ENCODE assay signal across 1 cellular context in the genomic region with DNA sequence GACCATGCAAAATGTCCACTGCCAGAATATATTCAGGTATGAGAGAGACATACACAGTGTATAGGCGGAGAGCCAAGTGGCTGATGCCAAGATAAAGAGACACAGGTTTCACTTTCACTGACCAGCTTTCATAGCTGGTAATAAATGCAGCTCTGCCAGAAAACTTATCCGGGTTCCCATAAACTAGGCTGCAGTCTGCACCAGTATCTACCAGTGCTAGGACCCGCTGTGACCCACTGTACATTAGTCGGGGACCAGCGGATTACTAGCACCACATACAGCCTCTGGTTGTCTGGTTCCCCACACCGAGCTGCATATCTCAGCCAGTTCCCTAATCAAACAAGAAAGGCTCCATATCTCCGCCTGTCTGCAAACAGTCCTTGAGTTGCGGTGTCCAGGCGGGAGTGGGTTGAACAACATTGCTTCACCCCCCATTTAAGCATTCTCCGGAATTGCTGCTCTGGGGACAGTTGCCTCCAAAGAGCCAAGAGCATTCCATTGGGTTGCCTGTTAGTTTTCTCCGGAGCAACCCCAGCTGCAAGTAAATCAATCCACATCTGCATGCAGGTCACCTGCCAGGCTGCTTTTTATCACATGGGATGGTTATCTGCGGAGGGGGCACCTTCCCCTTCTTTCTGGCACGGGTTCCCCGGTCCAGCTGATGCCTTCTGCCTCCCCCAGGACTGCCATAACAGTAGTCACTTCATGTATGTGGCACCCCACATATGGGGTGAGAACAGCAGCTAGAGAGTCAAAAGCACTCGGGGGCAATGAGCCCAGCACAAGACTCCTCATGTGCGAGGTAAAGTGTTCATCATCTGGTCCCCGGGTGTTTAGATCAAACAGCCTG.
TF ChIP-seq lines count a peak whose summit lies in the region.

No MANE protein-coding gene starts in this region.

TF ChIP-seq in HepG2, 621 proteins besides CTCF, POLR2A, EP300 and RAD21 (continued from another document and continues in another):
- TF ChIP-seq, protein P1, sequence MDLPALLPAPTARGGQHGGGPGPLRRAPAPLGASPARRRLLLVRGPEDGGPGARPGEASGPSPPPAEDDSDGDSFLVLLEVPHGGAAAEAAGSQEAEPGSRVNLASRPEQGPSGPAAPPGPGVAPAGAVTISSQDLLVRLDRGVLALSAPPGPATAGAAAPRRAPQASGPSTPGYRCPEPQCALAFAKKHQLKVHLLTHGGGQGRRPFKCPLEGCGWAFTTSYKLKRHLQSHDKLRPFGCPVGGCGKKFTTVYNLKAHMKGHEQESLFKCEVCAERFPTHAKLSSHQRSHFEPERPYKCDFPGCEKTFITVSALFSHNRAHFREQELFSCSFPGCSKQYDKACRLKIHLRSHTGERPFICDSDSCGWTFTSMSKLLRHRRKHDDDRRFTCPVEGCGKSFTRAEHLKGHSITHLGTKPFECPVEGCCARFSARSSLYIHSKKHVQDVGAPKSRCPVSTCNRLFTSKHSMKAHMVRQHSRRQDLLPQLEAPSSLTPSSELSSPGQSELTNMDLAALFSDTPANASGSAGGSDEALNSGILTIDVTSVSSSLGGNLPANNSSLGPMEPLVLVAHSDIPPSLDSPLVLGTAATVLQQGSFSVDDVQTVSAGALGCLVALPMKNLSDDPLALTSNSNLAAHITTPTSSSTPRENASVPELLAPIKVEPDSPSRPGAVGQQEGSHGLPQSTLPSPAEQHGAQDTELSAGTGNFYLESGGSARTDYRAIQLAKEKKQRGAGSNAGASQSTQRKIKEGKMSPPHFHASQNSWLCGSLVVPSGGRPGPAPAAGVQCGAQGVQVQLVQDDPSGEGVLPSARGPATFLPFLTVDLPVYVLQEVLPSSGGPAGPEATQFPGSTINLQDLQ (CRISPR knock-in tag; IDR thresholded peaks at IDR 0.05): no peak; the same call in 1 of the 2 replicates
- TF ChIP-seq ZNF335 (CRISPR knock-in tag; IDR thresholded peaks at IDR 0.05): no peak
- TF ChIP-seq, protein P2, sequence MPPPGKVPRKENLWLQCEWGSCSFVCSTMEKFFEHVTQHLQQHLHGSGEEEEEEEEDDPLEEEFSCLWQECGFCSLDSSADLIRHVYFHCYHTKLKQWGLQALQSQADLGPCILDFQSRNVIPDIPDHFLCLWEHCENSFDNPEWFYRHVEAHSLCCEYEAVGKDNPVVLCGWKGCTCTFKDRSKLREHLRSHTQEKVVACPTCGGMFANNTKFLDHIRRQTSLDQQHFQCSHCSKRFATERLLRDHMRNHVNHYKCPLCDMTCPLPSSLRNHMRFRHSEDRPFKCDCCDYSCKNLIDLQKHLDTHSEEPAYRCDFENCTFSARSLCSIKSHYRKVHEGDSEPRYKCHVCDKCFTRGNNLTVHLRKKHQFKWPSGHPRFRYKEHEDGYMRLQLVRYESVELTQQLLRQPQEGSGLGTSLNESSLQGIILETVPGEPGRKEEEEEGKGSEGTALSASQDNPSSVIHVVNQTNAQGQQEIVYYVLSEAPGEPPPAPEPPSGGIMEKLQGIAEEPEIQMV (CRISPR knock-in tag; IDR thresholded peaks at IDR 0.05; ENCODE audit: low read depth): no peak
- peak; percentile 61; the same call in 1 of the 2 replicates for TF ChIP-seq REPIN1 (CRISPR knock-in tag; IDR thresholded peaks at IDR 0.05; ENCODE audit: borderline replicate concordance, low read depth)
- TF ChIP-seq, protein P3, sequence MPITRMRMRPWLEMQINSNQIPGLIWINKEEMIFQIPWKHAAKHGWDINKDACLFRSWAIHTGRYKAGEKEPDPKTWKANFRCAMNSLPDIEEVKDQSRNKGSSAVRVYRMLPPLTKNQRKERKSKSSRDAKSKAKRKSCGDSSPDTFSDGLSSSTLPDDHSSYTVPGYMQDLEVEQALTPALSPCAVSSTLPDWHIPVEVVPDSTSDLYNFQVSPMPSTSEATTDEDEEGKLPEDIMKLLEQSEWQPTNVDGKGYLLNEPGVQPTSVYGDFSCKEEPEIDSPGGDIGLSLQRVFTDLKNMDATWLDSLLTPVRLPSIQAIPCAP (CRISPR knock-in tag; IDR thresholded peaks at IDR 0.05; ENCODE audit: low read depth): no peak
- peak; percentile 56; the same call in 1 of the 2 replicates for TF ChIP-seq KAT7 (CRISPR knock-in tag; IDR thresholded peaks at IDR 0.05; ENCODE audit: borderline replicate concordance)
- TF ChIP-seq, protein P4, sequence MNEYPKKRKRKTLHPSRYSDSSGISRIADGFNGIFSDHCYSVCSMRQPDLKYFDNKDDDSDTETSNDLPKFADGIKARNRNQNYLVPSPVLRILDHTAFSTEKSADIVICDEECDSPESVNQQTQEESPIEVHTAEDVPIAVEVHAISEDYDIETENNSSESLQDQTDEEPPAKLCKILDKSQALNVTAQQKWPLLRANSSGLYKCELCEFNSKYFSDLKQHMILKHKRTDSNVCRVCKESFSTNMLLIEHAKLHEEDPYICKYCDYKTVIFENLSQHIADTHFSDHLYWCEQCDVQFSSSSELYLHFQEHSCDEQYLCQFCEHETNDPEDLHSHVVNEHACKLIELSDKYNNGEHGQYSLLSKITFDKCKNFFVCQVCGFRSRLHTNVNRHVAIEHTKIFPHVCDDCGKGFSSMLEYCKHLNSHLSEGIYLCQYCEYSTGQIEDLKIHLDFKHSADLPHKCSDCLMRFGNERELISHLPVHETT (CRISPR knock-in tag; conservative IDR thresholded peaks at IDR 0.05): no peak
- TF ChIP-seq, protein P5, sequence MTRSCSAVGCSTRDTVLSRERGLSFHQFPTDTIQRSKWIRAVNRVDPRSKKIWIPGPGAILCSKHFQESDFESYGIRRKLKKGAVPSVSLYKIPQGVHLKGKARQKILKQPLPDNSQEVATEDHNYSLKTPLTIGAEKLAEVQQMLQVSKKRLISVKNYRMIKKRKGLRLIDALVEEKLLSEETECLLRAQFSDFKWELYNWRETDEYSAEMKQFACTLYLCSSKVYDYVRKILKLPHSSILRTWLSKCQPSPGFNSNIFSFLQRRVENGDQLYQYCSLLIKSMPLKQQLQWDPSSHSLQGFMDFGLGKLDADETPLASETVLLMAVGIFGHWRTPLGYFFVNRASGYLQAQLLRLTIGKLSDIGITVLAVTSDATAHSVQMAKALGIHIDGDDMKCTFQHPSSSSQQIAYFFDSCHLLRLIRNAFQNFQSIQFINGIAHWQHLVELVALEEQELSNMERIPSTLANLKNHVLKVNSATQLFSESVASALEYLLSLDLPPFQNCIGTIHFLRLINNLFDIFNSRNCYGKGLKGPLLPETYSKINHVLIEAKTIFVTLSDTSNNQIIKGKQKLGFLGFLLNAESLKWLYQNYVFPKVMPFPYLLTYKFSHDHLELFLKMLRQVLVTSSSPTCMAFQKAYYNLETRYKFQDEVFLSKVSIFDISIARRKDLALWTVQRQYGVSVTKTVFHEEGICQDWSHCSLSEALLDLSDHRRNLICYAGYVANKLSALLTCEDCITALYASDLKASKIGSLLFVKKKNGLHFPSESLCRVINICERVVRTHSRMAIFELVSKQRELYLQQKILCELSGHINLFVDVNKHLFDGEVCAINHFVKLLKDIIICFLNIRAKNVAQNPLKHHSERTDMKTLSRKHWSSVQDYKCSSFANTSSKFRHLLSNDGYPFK (CRISPR knock-in tag; IDR thresholded peaks at IDR 0.05; ENCODE audit: borderline replicate concordance): no peak
- TF ChIP-seq FIP1L1 (IDR thresholded peaks at IDR 0.05; ENCODE audit: borderline replicate concordance, insufficient read depth, low read depth, low read length): no peak
- peak; percentile 59; the same call in 1 of the 2 replicates for TF ChIP-seq ZNF350 (CRISPR knock-in tag; IDR thresholded peaks at IDR 0.05; ENCODE audit: borderline replicate concordance, low read depth)
- TF ChIP-seq, protein P6, sequence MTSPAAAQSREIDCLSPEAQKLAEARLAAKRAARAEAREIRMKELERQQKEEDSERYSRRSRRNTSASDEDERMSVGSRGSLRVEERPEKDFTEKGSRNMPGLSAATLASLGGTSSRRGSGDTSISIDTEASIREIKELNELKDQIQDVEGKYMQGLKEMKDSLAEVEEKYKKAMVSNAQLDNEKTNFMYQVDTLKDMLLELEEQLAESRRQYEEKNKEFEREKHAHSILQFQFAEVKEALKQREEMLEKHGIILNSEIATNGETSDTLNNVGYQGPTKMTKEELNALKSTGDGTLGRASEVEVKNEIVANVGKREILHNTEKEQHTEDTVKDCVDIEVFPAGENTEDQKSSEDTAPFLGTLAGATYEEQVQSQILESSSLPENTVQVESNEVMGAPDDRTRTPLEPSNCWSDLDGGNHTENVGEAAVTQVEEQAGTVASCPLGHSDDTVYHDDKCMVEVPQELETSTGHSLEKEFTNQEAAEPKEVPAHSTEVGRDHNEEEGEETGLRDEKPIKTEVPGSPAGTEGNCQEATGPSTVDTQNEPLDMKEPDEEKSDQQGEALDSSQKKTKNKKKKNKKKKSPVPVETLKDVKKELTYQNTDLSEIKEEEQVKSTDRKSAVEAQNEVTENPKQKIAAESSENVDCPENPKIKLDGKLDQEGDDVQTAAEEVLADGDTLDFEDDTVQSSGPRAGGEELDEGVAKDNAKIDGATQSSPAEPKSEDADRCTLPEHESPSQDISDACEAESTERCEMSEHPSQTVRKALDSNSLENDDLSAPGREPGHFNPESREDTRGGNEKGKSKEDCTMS (CRISPR knock-in tag; conservative IDR thresholded peaks at IDR 0.05): no peak
- no peak for TF ChIP-seq ZNF883 (CRISPR knock-in tag; IDR thresholded peaks at IDR 0.05; ENCODE audit: not compliant biosample characterization)
- TF ChIP-seq, protein P7, sequence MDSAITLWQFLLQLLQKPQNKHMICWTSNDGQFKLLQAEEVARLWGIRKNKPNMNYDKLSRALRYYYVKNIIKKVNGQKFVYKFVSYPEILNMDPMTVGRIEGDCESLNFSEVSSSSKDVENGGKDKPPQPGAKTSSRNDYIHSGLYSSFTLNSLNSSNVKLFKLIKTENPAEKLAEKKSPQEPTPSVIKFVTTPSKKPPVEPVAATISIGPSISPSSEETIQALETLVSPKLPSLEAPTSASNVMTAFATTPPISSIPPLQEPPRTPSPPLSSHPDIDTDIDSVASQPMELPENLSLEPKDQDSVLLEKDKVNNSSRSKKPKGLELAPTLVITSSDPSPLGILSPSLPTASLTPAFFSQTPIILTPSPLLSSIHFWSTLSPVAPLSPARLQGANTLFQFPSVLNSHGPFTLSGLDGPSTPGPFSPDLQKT (CRISPR knock-in tag; IDR thresholded peaks at IDR 0.05; ENCODE audit: borderline replicate concordance): no peak
- no peak for TF ChIP-seq ZNF7 (CRISPR knock-in tag; IDR thresholded peaks at IDR 0.05)
- TF ChIP-seq SALL1 (CRISPR knock-in tag; IDR thresholded peaks at IDR 0.05): peak; percentile 88
- TF ChIP-seq, protein P8, sequence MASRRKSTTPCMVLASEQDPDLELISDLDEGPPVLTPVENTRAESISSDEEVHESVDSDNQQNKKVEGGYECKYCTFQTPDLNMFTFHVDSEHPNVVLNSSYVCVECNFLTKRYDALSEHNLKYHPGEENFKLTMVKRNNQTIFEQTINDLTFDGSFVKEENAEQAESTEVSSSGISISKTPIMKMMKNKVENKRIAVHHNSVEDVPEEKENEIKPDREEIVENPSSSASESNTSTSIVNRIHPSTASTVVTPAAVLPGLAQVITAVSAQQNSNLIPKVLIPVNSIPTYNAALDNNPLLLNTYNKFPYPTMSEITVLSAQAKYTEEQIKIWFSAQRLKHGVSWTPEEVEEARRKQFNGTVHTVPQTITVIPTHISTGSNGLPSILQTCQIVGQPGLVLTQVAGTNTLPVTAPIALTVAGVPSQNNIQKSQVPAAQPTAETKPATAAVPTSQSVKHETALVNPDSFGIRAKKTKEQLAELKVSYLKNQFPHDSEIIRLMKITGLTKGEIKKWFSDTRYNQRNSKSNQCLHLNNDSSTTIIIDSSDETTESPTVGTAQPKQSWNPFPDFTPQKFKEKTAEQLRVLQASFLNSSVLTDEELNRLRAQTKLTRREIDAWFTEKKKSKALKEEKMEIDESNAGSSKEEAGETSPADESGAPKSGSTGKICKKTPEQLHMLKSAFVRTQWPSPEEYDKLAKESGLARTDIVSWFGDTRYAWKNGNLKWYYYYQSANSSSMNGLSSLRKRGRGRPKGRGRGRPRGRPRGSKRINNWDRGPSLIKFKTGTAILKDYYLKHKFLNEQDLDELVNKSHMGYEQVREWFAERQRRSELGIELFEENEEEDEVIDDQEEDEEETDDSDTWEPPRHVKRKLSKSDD (CRISPR knock-in tag; IDR thresholded peaks at IDR 0.05; ENCODE audit: low read depth): 0 out of 2 replicates have a peak, but pooled peaks have one; percentile 51
- no peak for TF ChIP-seq ZNF530 (CRISPR knock-in tag; IDR thresholded peaks at IDR 0.05; ENCODE audit: low read depth)
- TF ChIP-seq ZBTB42 (CRISPR knock-in tag; IDR thresholded peaks at IDR 0.05): no peak
- TF ChIP-seq, protein P9, sequence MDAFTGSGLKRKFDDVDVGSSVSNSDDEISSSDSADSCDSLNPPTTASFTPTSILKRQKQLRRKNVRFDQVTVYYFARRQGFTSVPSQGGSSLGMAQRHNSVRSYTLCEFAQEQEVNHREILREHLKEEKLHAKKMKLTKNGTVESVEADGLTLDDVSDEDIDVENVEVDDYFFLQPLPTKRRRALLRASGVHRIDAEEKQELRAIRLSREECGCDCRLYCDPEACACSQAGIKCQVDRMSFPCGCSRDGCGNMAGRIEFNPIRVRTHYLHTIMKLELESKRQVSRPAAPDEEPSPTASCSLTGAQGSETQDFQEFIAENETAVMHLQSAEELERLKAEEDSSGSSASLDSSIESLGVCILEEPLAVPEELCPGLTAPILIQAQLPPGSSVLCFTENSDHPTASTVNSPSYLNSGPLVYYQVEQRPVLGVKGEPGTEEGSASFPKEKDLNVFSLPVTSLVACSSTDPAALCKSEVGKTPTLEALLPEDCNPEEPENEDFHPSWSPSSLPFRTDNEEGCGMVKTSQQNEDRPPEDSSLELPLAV (CRISPR knock-in tag; conservative IDR thresholded peaks at IDR 0.05; ENCODE audit: low read depth): no peak
- no peak for TF ChIP-seq ZNF841 (CRISPR knock-in tag; IDR thresholded peaks at IDR 0.05; ENCODE audit: borderline replicate concordance)
- no peak; the same call in 1 of the 2 replicates for TF ChIP-seq ZNF441 (CRISPR knock-in tag; IDR thresholded peaks at IDR 0.05; ENCODE audit: borderline replicate concordance)
- no peak for TF ChIP-seq ARNT (IDR thresholded peaks at IDR 0.05)
- no peak for TF ChIP-seq KDM4B (CRISPR knock-in tag; IDR thresholded peaks at IDR 0.05)
- TF ChIP-seq, protein P10, sequence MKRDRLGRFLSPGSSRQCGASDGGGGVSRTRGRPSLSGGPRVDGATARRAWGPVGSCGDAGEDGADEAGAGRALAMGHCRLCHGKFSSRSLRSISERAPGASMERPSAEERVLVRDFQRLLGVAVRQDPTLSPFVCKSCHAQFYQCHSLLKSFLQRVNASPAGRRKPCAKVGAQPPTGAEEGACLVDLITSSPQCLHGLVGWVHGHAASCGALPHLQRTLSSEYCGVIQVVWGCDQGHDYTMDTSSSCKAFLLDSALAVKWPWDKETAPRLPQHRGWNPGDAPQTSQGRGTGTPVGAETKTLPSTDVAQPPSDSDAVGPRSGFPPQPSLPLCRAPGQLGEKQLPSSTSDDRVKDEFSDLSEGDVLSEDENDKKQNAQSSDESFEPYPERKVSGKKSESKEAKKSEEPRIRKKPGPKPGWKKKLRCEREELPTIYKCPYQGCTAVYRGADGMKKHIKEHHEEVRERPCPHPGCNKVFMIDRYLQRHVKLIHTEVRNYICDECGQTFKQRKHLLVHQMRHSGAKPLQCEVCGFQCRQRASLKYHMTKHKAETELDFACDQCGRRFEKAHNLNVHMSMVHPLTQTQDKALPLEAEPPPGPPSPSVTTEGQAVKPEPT (CRISPR knock-in tag; IDR thresholded peaks at IDR 0.05; ENCODE audit: low read depth): no peak
- TF ChIP-seq MAFG (CRISPR knock-in tag; IDR thresholded peaks at IDR 0.05): no peak
- TF ChIP-seq, protein P11, sequence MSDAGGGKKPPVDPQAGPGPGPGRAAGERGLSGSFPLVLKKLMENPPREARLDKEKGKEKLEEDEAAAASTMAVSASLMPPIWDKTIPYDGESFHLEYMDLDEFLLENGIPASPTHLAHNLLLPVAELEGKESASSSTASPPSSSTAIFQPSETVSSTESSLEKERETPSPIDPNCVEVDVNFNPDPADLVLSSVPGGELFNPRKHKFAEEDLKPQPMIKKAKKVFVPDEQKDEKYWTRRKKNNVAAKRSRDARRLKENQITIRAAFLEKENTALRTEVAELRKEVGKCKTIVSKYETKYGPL (CRISPR knock-in tag; IDR thresholded peaks at IDR 0.05): no peak
- peak; percentile 77 for TF ChIP-seq RXRA (CRISPR knock-in tag; IDR thresholded peaks at IDR 0.05)
- TF ChIP-seq TEAD2 (CRISPR knock-in tag; IDR thresholded peaks at IDR 0.05): no peak
- no peak for TF ChIP-seq SIX4 (CRISPR knock-in tag; IDR thresholded peaks at IDR 0.05)
